Comparison of ENCODE assay signal across 5 cellular contexts in genomic region chr1:33586795-33587194, GRCh38.
"Had no signal": no experiment of that assay in that cellular context is flagged by ENCODE, and none has a peak within 500 bp of the region (broad histone marks: within the 10 kb centered on the region; RNA-seq: fewer than 3 reads in every experiment).

No MANE protein-coding gene starts in this region.

- H3K9me3 Mint-ChIP-seq: H9 had no signal

- H3K27ac ChIP-seq: GM23248 had no signal

- ATAC-seq: HepG2, K562 had no signal

- H3K27ac Mint-ChIP-seq: H9 had no signal

- H3K4me3 ChIP-seq: GM23248, K562 had no signal

- DNase-seq: H9, KG1 had no signal

- H3K4me3 Mint-ChIP-seq: H9 had no signal

- H2AFZ ChIP-seq: GM23248 had no signal

- H3K9ac ChIP-seq: GM23248 had no signal
